In genomic region chr7:102167254-102167653, GRCh38 we compare ENCODE assay signal across 1 cellular context.
TF ChIP-seq lines count a peak whose summit lies in the region.

No MANE protein-coding gene starts in this region.

TF ChIP-seq in H1, 55 proteins besides CTCF, POLR2A, EP300 and RAD21:
- TF ChIP-seq SP4 (IDR thresholded peaks at IDR 0.05; ENCODE audit: low read length) = no peak
- TF ChIP-seq KDM5A (IDR thresholded peaks at IDR 0.05; ENCODE audit: low read length) = no peak
- TF ChIP-seq POU5F1 (IDR thresholded peaks at IDR 0.05; ENCODE audit: low read depth, low read length) = no peak
- TF ChIP-seq, protein P1, sequence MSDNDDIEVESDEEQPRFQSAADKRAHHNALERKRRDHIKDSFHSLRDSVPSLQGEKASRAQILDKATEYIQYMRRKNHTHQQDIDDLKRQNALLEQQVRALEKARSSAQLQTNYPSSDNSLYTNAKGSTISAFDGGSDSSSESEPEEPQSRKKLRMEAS (IDR thresholded peaks at IDR 0.05) = no peak
- no peak for TF ChIP-seq RNF2 (IDR thresholded peaks at IDR 0.05; ENCODE audit: borderline replicate concordance, low read depth, low read length, missing control alignments, poor library complexity, severe bottlenecking)
